16 cellular contexts compared by ENCODE assay signal in the genomic region with DNA sequence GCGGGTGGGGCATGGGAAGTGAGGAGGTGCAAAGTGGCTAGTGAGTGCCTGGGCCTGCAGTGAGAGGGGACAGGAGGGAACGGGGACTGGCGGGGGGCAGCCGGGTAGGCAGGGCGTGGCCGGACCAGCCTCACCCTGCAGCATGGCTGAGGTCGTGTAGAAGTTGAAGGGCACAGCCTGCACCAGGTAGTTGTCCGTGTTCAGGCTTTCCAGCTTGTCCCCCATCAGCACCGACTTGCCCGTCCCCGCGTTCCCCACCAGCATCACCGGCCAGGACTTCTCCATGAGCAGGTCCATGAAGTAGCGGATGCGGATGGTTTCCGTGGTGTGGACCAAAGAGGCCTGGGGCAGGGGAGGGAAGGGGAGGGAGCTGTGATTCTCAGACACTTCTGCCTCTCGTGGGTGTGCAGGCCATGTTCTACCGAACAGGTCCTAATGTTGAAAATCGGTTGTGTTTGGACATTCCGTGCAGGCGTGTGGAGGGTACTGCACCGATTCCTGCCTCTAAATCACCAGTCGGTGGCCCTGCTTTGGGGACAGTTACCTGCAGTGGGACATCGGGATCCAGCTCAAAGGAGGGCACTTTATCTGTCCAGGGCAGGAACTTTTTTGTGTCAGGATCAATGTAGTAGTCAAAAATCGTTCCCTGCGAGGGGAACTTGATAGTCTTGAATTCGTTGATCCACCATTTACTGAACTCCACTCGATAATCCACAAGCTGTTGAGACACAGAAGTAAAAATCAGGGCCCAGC.
DNase-seq lines count a peak whose midpoint lies in the region; ATAC-seq and TF ChIP-seq lines count a peak whose summit lies in the region.
"Had no signal": no experiment of that assay in that cellular context is flagged by ENCODE, and none has a peak within 500 bp of the region (broad histone marks: within the 10 kb centered on the region; RNA-seq: fewer than 3 reads in every experiment).

No MANE protein-coding gene starts in this region.

- peak overlapping the region; percentile 76; the same call in 1 of the 2 replicates for H3K9ac ChIP-seq in BLaER1

- H3K36me3 Mint-ChIP-seq in GM23338 (ENCODE audit: low read depth) (no peaks in the 10 kb centered on the region; the same call in 2 of the 3 replicates), activated B cell treated with CpG ODN at 0.5 μM for 24 hours (ENCODE audit: low read depth) (no peaks in the 10 kb centered on the region)
- H3K36me3 Mint-ChIP-seq: activated naive CD4-positive, alpha-beta T cell treated with anti-CD3 and anti-CD28 coated beads, Interleukin-2, amount 50 U/mL, for 72 hours; type B pancreatic cell had no signal

- H3K4me1 Mint-ChIP-seq in GM23338 (peaks cover 10% of the 10 kb centered on the region), activated B cell treated with CpG ODN at 0.5 μM for 24 hours (peaks cover 11% of the 10 kb centered on the region)

- no peaks in the 10 kb centered on the region for H3K27me3 ChIP-seq in BLaER1
- H3K27me3 ChIP-seq in GM23338 (ENCODE audit: insufficient read depth), result no peaks in the 10 kb centered on the region
- no peaks in the 10 kb centered on the region for H3K27me3 ChIP-seq in brain microvascular endothelial cell (replicated peaks)

- POLR2A ChIA-PET in activated B cell treated with CpG ODN at 0.5 μM for 24 hours (lab: Charles Lee), result interaction anchor here (0.6 kb wide), 1 partner anchor 477 kb away, joined by 10 read pairs; no protein-coding TSS in a partner anchor

- ATAC-seq in GM23338 (peak; percentile 46), activated B cell treated with CpG ODN at 0.5 μM for 24 hours (ENCODE audit: low read depth) (no peak), left colon (peak; percentile 10), HG02981 (IDR thresholded peaks at IDR 0.05; ENCODE audit: unreplicated experiment) (no peak), GM19351 (IDR thresholded peaks at IDR 0.05; ENCODE audit: unreplicated experiment) (no peak)

- no peak for TF ChIP-seq CTCF in GM23338 (conservative IDR thresholded peaks at IDR 0.05; ENCODE audit: low read depth in 2 of 2)
- no peak for TF ChIP-seq CTCF in activated B cell treated with CpG ODN at 0.5 μM for 24 hours (IDR thresholded peaks at IDR 0.05)
- TF ChIP-seq CTCF in brain microvascular endothelial cell (IDR thresholded peaks at IDR 0.05; ENCODE audit: low read depth, low read length, missing control alignments), result no peak

- in situ Hi-C loops in brain microvascular endothelial cell (cut with HindIII; ENCODE audit: low pct_ligation_motif_present, low sequenced_read_pairs), result loop anchor here (25.0 kb wide), 1 partner anchor 227 kb away; no protein-coding TSS in a partner anchor

- H2AFZ ChIP-seq in GM23338, result peak overlapping the region; percentile 99

- H3K4me2 ChIP-seq in BLaER1, result peak overlapping the region; percentile 97
- H3K4me2 ChIP-seq in GM23338, result peak overlapping the region; percentile 95

- H3K4me3 Mint-ChIP-seq in GM23338, result peak overlapping the region; percentile 86
- peak overlapping the region; percentile 72 for H3K4me3 Mint-ChIP-seq in activated B cell treated with CpG ODN at 0.5 μM for 24 hours
- H3K4me3 Mint-ChIP-seq: type B pancreatic cell had no signal

- CTCF ChIA-PET in activated B cell treated with CpG ODN at 0.5 μM for 24 hours (lab: Charles Lee), result no interaction called here

- no peaks in the 10 kb centered on the region; the same call in 1 of the 2 replicates for H3K36me3 ChIP-seq in BLaER1
- no peaks in the 10 kb centered on the region for H3K36me3 ChIP-seq in GM23338 (ENCODE audit: insufficient read depth)
- no peaks in the 10 kb centered on the region for H3K36me3 ChIP-seq in brain microvascular endothelial cell (replicated peaks)

- H3K27ac Mint-ChIP-seq in GM23338, result no peak overlapping the region
- H3K27ac Mint-ChIP-seq in activated B cell treated with CpG ODN at 0.5 μM for 24 hours, result no peak overlapping the region
- H3K27ac Mint-ChIP-seq: type B pancreatic cell had no signal

- 0 out of 2 replicates have a peak, but pooled peaks cover 3% of the 10 kb centered on the region for H3F3A ChIP-seq in GM23338 (replicated peaks; ENCODE audit: low read depth)

- peaks cover 18% of the 10 kb centered on the region for H3K27me3 Mint-ChIP-seq in GM23338 (ENCODE audit: insufficient read depth, low read depth, poor library complexity)
- H3K27me3 Mint-ChIP-seq in activated B cell treated with CpG ODN at 0.5 μM for 24 hours, result peaks cover 15% of the 10 kb centered on the region

- H3K4me3 ChIP-seq in BLaER1 (peak overlapping the region; percentile 71), GM23338 (peak overlapping the region; percentile 83), brain microvascular endothelial cell (ENCODE audit: low read depth, low read length) (no peak overlapping the region)
- H3K4me3 ChIP-seq: psoas muscle had no signal

- H3K27ac ChIP-seq in BLaER1, result peak overlapping the region; percentile 65; the same call in 1 of the 2 replicates
- H3K27ac ChIP-seq in GM23338 (ENCODE audit: low read depth), result no peak overlapping the region
- no peak overlapping the region for H3K27ac ChIP-seq in brain microvascular endothelial cell
- H3K27ac ChIP-seq: psoas muscle, RWPE1 had no signal

- no peaks in the 10 kb centered on the region for H3K79me2 ChIP-seq in GM23338 (replicated peaks; ENCODE audit: insufficient read depth)

- no peaks in the 10 kb centered on the region for H3K9me3 ChIP-seq in BLaER1
- H3K9me3 ChIP-seq: psoas muscle had no signal

- no peaks in the 10 kb centered on the region for H3K9me2 ChIP-seq in GM23338 (ENCODE audit: insufficient read depth)

- H3K4me1 ChIP-seq in BLaER1 (peaks cover 36% of the 10 kb centered on the region), GM23338 (ENCODE audit: insufficient read depth) (peaks cover 4% of the 10 kb centered on the region; the same call in 1 of the 2 replicates)
- H3K4me1 ChIP-seq: psoas muscle had no signal

- intact Hi-C loops in activated B cell treated with CpG ODN at 0.5 μM for 24 hours (cut with micrococcal nuclease), result no loop called here
- intact Hi-C loops in left colon (cut with DNase I, micrococcal nuclease), result no loop called here

- H3K9me3 Mint-ChIP-seq in GM23338 (no peaks in the 10 kb centered on the region; the same call in 2 of the 3 replicates), activated B cell treated with CpG ODN at 0.5 μM for 24 hours (no peaks in the 10 kb centered on the region)
- H3K9me3 Mint-ChIP-seq: activated naive CD4-positive, alpha-beta T cell treated with anti-CD3 and anti-CD28 coated beads, Interleukin-2, amount 50 U/mL, for 72 hours; type B pancreatic cell had no signal

- H4K20me1 ChIP-seq in BLaER1, result no peaks in the 10 kb centered on the region
- no peaks in the 10 kb centered on the region; the same call in none of the 2 replicates for H4K20me1 ChIP-seq in GM23338 (replicated peaks; ENCODE audit: insufficient read depth)

- no peak for DNase-seq in GM23338 (ENCODE audit: low spot score)
- DNase-seq in activated B cell treated with CpG ODN at 0.5 μM for 24 hours, result no peak
- DNase-seq in left colon, result no peak
- DNase-seq in brain microvascular endothelial cell, result no peak
- DNase-seq in GDM1 (lab: John Stamatoyannopoulos, UW), result no peak
- DNase-seq: DMS79, kidney, NCI-H187, NCI-H526, psoas muscle had no signal

TF ChIP-seq in GM23338, 12 proteins besides CTCF, POLR2A, EP300 and RAD21 (continues in another document):
- TF ChIP-seq EZH2 (IDR thresholded peaks at IDR 0.05; ENCODE audit: low read depth, unreplicated experiment) (no peak), ZNF114 (CRISPR knock-in tag; IDR thresholded peaks at IDR 0.05) (no peak)

Comparison
In these comparisons a context has a peak if more than half of its experiments do, and no peak if none do; other contexts are left out.
1. ATAC-seq: peak in GM23338 (single experiment) and left colon (single experiment); none in activated B cell treated with CpG ODN at 0.5 μM for 24 hours (single experiment), HG02981 (single experiment) and GM19351 (single experiment).